ENCODE assay signal across 11 cellular contexts in genomic region chr10:15898046-15898445, GRCh38. TPM values are rescaled to one million over a fixed set of nuclear protein-coding genes. Genes with fewer than 3 reads are reported as not detected.
DNase-seq lines count a peak whose midpoint lies in the region; ATAC-seq, FAIRE-seq and TF ChIP-seq lines count a peak whose summit lies in the region.
"Had no signal": no experiment of that assay in that cellular context is flagged by ENCODE, and none has a peak within 500 bp of the region (broad histone marks: within the 10 kb centered on the region; RNA-seq: fewer than 3 reads in every experiment).

No MANE protein-coding gene starts in this region.

- TF ChIP-seq CTCF in AG09319 (IDR thresholded peaks at IDR 0.05; ENCODE audit: low read depth, low read length) (peak; percentile 19), Panc1 (IDR thresholded peaks at IDR 0.05) (peak; percentile 26; the same call in 1 of the 2 replicates), colonic mucosa (IDR thresholded peaks at IDR 0.05) (no peak)

- BruUV-seq in Panc1 (replicated peaks; lab: Mats Ljungman, UMichigan): no TSS peak

- H3K4me1 ChIP-seq in Panc1 (ENCODE audit: control insufficient read depth, insufficient read depth, low read length): no peaks in the 10 kb centered on the region
- no peaks in the 10 kb centered on the region for H3K4me1 ChIP-seq in colonic mucosa
- H3K4me1 ChIP-seq in small intestine (ENCODE audit: control insufficient read depth in 2 of 2, insufficient read depth in 1 of 2, low read depth in 1 of 2, low read length in 1 of 2): no peaks in the 10 kb centered on the region

- no peaks in the 10 kb centered on the region for H3K9me3 ChIP-seq in Panc1 (ENCODE audit: control insufficient read depth, insufficient read depth, low read depth, low read length)
- no peaks in the 10 kb centered on the region for H3K9me3 ChIP-seq in colonic mucosa
- H3K9me3 ChIP-seq in small intestine (ENCODE audit: control insufficient read depth, low read depth): no peaks in the 10 kb centered on the region

- in situ Hi-C loops in Panc1 (cut with HindIII; ENCODE audit: low pct_unique_long_range_greater_than_20kb, low sequenced_read_pairs): no loop called here

- H3K27ac ChIP-seq in Panc1 (ENCODE audit: low read length) (no peak overlapping the region), colonic mucosa (no peak overlapping the region), small intestine (ENCODE audit: low read depth in 1 of 2, low read length in 1 of 2) (no peak overlapping the region)

- H3K4me3 ChIP-seq in Panc1 (ENCODE audit: low read depth in 2 of 2, low read length in 2 of 2) (no peak overlapping the region), colonic mucosa (no peak overlapping the region), small intestine (ENCODE audit: low read depth in 1 of 2, low read length in 2 of 2) (no peak overlapping the region)

- CTCF ChIA-PET in Panc1 (lab: Charles Lee): no interaction called here

- POLR2A ChIA-PET in Panc1 (lab: Charles Lee): no interaction called here

- no peaks in the 10 kb centered on the region for H3K36me3 ChIP-seq in Panc1 (ENCODE audit: control insufficient read depth, insufficient read depth, low read length)
- H3K36me3 ChIP-seq in colonic mucosa: no peaks in the 10 kb centered on the region
- no peaks in the 10 kb centered on the region for H3K36me3 ChIP-seq in small intestine (ENCODE audit: control insufficient read depth in 2 of 2, insufficient read depth in 2 of 2, low read length in 2 of 2)

- H3K9ac ChIP-seq in colonic mucosa (ENCODE audit: low read depth in 2 of 2, low read length in 2 of 2): no peak overlapping the region

- intact Hi-C loops in Panc1 (cut with micrococcal nuclease; ENCODE audit: unreplicated experiment): no loop called here
- intact Hi-C loops in colonic mucosa (cut with DNase I): no loop called here

- ATAC-seq in GM18909 (IDR thresholded peaks at IDR 0.05; ENCODE audit: poor library complexity, unreplicated experiment) (peak; percentile 56), Panc1 (no peak), GM19463 (IDR thresholded peaks at IDR 0.05; ENCODE audit: unreplicated experiment) (no peak)

- no peak for FAIRE-seq in small intestine (lab: Jason Lieb, UNC)

- DNase-seq in AG09319 (ENCODE audit: extremely low read depth, low read depth): no peak
- no peak for DNase-seq in Panc1 (ENCODE audit: low read depth, low spot score)
- peak; percentile 7 for DNase-seq in germinal center (ENCODE audit: low spot score)
- no peak for DNase-seq in colonic mucosa
- no peak for DNase-seq in small intestine
- no peak for DNase-seq in Ammon's horn (ENCODE audit: low spot score)
- DNase-seq: activated naive CD4-positive, alpha-beta T cell treated with anti-CD3 and anti-CD28 coated beads for 36 hours; Right ventricle myocardium superior; stimulated activated CD4-positive, alpha-beta T cell treated with anti-CD3 and anti-CD28 coated beads, Interleukin-12 subunit alpha, Interleukin-12 subunit beta, amount 100 ng/mL, for 4 hours had no signal

- H3K27me3 ChIP-seq in Panc1 (ENCODE audit: control insufficient read depth, insufficient read depth, low read length) (peaks cover 1% of the 10 kb centered on the region), colonic mucosa (no peaks in the 10 kb centered on the region), small intestine (ENCODE audit: control insufficient read depth in 2 of 2, insufficient read depth in 2 of 2, low read length in 2 of 2) (peaks cover 0 to 2% of the 10 kb centered on the region in 2 donors)

- WGBS in small intestine, 3 donors: 52 to 62% (median 55%) methylated on average over 4 of the region's 4 CpGs

RNA-seq across cellular contexts. Expression of gene MINDY3, which starts 37.7 kb away (rescaled TPM):
- total RNA-seq in Panc1 (2021; ENCODE audit: unreplicated experiment) (10.4 TPM), colonic mucosa (10 to 100 TPM; 23.0 to 25.6 TPM)
- 4.8 TPM for polyA plus RNA-seq in Panc1 (2012; ENCODE audit: insufficient read length)
- 10 to 100 TPM; 11.1 to 17.9 (median 13.1) TPM for polyA plus RNA-seq in small intestine
